Comparison of ENCODE assay signal across 28 cellular contexts in the genomic region with DNA sequence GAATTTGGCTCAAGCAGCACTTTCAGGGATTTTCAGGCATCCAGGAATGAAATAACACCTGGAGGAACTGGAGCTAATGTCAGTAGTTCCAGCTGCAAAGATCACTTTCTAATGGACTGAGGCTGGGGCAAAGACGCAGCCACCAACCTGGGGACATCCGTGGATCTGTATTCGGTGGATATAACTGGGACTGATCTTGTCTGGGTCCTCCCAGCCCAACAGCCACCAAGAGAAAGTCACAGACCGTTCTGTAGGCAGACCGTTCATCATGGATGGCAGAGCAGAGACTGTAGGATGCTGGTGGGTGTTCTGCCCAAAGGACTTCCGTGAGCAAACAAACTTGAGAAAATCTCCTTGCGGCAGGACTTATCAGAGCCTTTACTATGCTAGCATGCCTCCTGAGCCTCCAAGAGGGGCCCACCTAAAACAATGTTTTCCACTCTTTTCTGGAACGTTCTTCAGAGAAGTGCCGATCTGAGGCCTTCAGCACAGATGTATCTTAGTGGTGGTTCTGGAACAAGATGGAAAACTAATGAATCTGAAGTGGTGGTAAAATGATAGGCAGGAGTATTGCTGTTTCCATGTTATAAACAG.
"Had no signal": no experiment of that assay in that cellular context is flagged by ENCODE, and none has a peak within 500 bp of the region (broad histone marks: within the 10 kb centered on the region; RNA-seq: fewer than 3 reads in every experiment).

No MANE protein-coding gene starts in this region.

- DNase-seq: naive thymus-derived CD8-positive, alpha-beta T cell; nephron progenitor cell; nucleus accumbens; pancreas; retina; right lobe of liver; sigmoid colon; small intestine; stimulated activated CD4-positive, alpha-beta T cell treated with anti-CD3 and anti-CD28 coated beads, Interleukin-15, amount 100 ng/mL, for 24 hours; stimulated activated CD4-positive, alpha-beta T cell treated with anti-CD3 and anti-CD28 coated beads, Interleukin-2, amount 100 ng/mL, for 24 hours; stimulated activated CD4-positive, alpha-beta T cell treated with anti-CD3 and anti-CD28 coated beads, Interleukin-2, amount 100 ng/mL, for 48 hours; stimulated activated CD4-positive, alpha-beta T cell treated with anti-CD3 and anti-CD28 coated beads, Interleukin-4, amount 100 ng/mL, for 24 hours; stimulated activated naive B cell treated with anti-CD40 and anti-IgM and Interleukin-4, amounts not matched to agents 10 μg/mL and 1 μg/mL and 100 μg/mL, for 72 hours; stimulated activated naive CD4-positive, alpha-beta T cell treated with Interleukin-2 at 50 U/mL for 16 hours; stomach; thyroid gland; trophoblast cell; upper lobe of left lung; uterus had no signal

- H3K27ac Mint-ChIP-seq: naive thymus-derived CD8-positive, alpha-beta T cell; natural killer cell treated with Interleukin-12 subunit alpha and Interleukin-12 subunit beta and Interleukin-15 and Interleukin-18, amount 100 ng/mL, for 72 hours; nephron progenitor cell; stimulated activated effector memory CD8-positive, alpha-beta T cell treated with anti-CD3 and anti-CD28 coated beads, Interleukin-12 subunit alpha, Interleukin-12 subunit beta, amount 100 ng/mL, for 72 hours; stimulated activated naive B cell treated with anti-CD40 and anti-IgM and Interleukin-4, amounts not matched to agents 10 μg/mL and 1 μg/mL and 100 μg/mL, for 72 hours; stimulated activated naive CD8-positive, alpha-beta T cell treated with anti-CD3 and anti-CD28 coated beads, Interleukin-15, Interleukin-2, amounts not matched to agents 100 ng/mL and 50 ng/mL, for 24 hours had no signal

- H3K27me3 ChIP-seq: pancreas, right atrium auricular region, right lobe of liver, thyroid gland, upper lobe of left lung, uterus had no signal

- H3K9me3 Mint-ChIP-seq: naive thymus-derived CD8-positive, alpha-beta T cell; natural killer cell treated with Interleukin-12 subunit alpha and Interleukin-12 subunit beta and Interleukin-15 and Interleukin-18, amount 100 ng/mL, for 72 hours; nephron progenitor cell; neural crest cell; stimulated activated effector memory CD8-positive, alpha-beta T cell treated with anti-CD3 and anti-CD28 coated beads, Interleukin-12 subunit alpha, Interleukin-12 subunit beta, amount 100 ng/mL, for 72 hours; stimulated activated naive B cell treated with anti-CD40 and anti-IgM and Interleukin-4, amounts not matched to agents 10 μg/mL and 1 μg/mL and 100 μg/mL, for 72 hours; stimulated activated naive CD8-positive, alpha-beta T cell treated with anti-CD3 and anti-CD28 coated beads, Interleukin-15, Interleukin-2, amounts not matched to agents 100 ng/mL and 50 ng/mL, for 24 hours had no signal

- ATAC-seq: naive thymus-derived CD8-positive, alpha-beta T cell; natural killer cell treated with Interleukin-12 subunit alpha and Interleukin-12 subunit beta and Interleukin-15 and Interleukin-18, amount 100 ng/mL, for 72 hours; pancreas; right lobe of liver; stimulated activated effector memory CD8-positive, alpha-beta T cell treated with anti-CD3 and anti-CD28 coated beads, Interleukin-12 subunit alpha, Interleukin-12 subunit beta, amount 100 ng/mL, for 72 hours; stimulated activated naive B cell treated with anti-CD40 and anti-IgM and Interleukin-4, amounts not matched to agents 10 μg/mL and 1 μg/mL and 100 μg/mL, for 72 hours had no signal

- H3K4me3 Mint-ChIP-seq: naive thymus-derived CD8-positive, alpha-beta T cell; natural killer cell treated with Interleukin-12 subunit alpha and Interleukin-12 subunit beta and Interleukin-15 and Interleukin-18, amount 100 ng/mL, for 72 hours; nephron progenitor cell; neural crest cell; stimulated activated effector memory CD8-positive, alpha-beta T cell treated with anti-CD3 and anti-CD28 coated beads, Interleukin-12 subunit alpha, Interleukin-12 subunit beta, amount 100 ng/mL, for 72 hours; stimulated activated naive B cell treated with anti-CD40 and anti-IgM and Interleukin-4, amounts not matched to agents 10 μg/mL and 1 μg/mL and 100 μg/mL, for 72 hours; stimulated activated naive CD8-positive, alpha-beta T cell treated with anti-CD3 and anti-CD28 coated beads, Interleukin-15, Interleukin-2, amounts not matched to agents 100 ng/mL and 50 ng/mL, for 24 hours had no signal

- H3K4me1 Mint-ChIP-seq: naive thymus-derived CD8-positive, alpha-beta T cell; neural crest cell; stimulated activated effector memory CD8-positive, alpha-beta T cell treated with anti-CD3 and anti-CD28 coated beads, Interleukin-12 subunit alpha, Interleukin-12 subunit beta, amount 100 ng/mL, for 72 hours; stimulated activated naive B cell treated with anti-CD40 and anti-IgM and Interleukin-4, amounts not matched to agents 10 μg/mL and 1 μg/mL and 100 μg/mL, for 72 hours had no signal

- H3K4me3 ChIP-seq: pancreas, prostate gland, right atrium auricular region, right lobe of liver, sigmoid colon, stomach, thoracic aorta, thyroid gland, tibial nerve, upper lobe of left lung, uterus had no signal

- H3K27ac ChIP-seq: neutrophil, pancreas, prostate gland, right atrium auricular region, right lobe of liver, sigmoid colon, stomach, thoracic aorta, thyroid gland, tibial nerve, upper lobe of left lung, uterus had no signal

- H3K9me3 ChIP-seq: neutrophil, pancreas, prostate gland, right atrium auricular region, right lobe of liver, sigmoid colon, stomach, thoracic aorta, thyroid gland, tibial nerve, upper lobe of left lung, uterus had no signal

- H3K36me3 ChIP-seq: neutrophil, pancreas, prostate gland, right atrium auricular region, right lobe of liver, sigmoid colon, stomach, thoracic aorta, thyroid gland, tibial nerve, upper lobe of left lung, uterus had no signal

- H3K36me3 Mint-ChIP-seq: naive thymus-derived CD8-positive, alpha-beta T cell; natural killer cell treated with Interleukin-12 subunit alpha and Interleukin-12 subunit beta and Interleukin-15 and Interleukin-18, amount 100 ng/mL, for 72 hours; stimulated activated effector memory CD8-positive, alpha-beta T cell treated with anti-CD3 and anti-CD28 coated beads, Interleukin-12 subunit alpha, Interleukin-12 subunit beta, amount 100 ng/mL, for 72 hours; stimulated activated naive B cell treated with anti-CD40 and anti-IgM and Interleukin-4, amounts not matched to agents 10 μg/mL and 1 μg/mL and 100 μg/mL, for 72 hours had no signal

- H3K4me1 ChIP-seq: pancreas, prostate gland, right atrium auricular region, sigmoid colon, stomach, thyroid gland, tibial nerve, upper lobe of left lung, uterus had no signal
